In the genomic region with DNA sequence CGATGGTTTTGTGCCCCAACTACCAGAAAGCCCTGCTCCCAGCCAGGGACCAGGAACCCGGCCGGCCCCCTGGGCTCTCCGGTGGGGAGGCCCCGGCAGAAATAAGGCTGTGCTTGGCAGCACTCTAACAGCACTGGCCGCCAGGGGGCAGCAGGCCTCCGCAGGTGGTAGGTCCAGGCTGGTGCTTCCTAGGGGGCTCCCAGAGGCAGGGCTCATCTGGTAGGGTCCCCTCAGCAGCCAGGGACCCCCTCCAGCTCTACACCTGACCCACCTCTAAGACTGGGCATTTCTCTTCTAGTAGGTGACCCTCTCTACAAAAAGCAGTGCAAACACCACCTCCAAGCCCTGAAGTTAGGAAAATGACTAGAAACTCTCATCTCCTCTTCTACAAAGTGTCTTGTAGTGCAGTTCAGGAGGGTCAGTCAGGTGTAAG, we compare ENCODE assay signal across 1 cellular context.
TF ChIP-seq lines count a peak whose summit lies in the region.

No MANE protein-coding gene starts in this region.

TF ChIP-seq in GM12878, 131 proteins besides CTCF, POLR2A, EP300 and RAD21 (continued from another document and continues in another):
- TF ChIP-seq, protein P1, sequence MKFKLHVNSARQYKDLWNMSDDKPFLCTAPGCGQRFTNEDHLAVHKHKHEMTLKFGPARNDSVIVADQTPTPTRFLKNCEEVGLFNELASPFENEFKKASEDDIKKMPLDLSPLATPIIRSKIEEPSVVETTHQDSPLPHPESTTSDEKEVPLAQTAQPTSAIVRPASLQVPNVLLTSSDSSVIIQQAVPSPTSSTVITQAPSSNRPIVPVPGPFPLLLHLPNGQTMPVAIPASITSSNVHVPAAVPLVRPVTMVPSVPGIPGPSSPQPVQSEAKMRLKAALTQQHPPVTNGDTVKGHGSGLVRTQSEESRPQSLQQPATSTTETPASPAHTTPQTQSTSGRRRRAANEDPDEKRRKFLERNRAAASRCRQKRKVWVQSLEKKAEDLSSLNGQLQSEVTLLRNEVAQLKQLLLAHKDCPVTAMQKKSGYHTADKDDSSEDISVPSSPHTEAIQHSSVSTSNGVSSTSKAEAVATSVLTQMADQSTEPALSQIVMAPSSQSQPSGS (IDR thresholded peaks at IDR 0.05; ENCODE audit: low read length) = no peak
- TF ChIP-seq ZSCAN29 (IDR thresholded peaks at IDR 0.05) (0 out of 2 replicates have a peak, but pooled peaks have one; percentile 26), ATF7 (IDR thresholded peaks at IDR 0.05; ENCODE audit: low read depth) (no peak), EED (IDR thresholded peaks at IDR 0.05; ENCODE audit: low read depth) (peak; percentile 49; the same call in 1 of the 2 replicates), CBX3 (IDR thresholded peaks at IDR 0.05; ENCODE audit: borderline replicate concordance, low read depth) (no peak), E2F4 (IDR thresholded peaks at IDR 0.05; ENCODE audit: low read depth, low read length) (no peak), CHD4 (IDR thresholded peaks at IDR 0.05) (no peak), NBN (IDR thresholded peaks at IDR 0.05) (no peak), SP1 (IDR thresholded peaks at IDR 0.05; ENCODE audit: low read depth, low read length) (no peak), IKZF2 (IDR thresholded peaks at IDR 0.05) (no peak), ZBED1 (IDR thresholded peaks at IDR 0.05; ENCODE audit: borderline replicate concordance) (no peak), MYC (IDR thresholded peaks at IDR 0.05; ENCODE audit: insufficient read depth, insufficient read length, insufficient replicate concordance, low read length, severe bottlenecking) (no peak), HDGF (IDR thresholded peaks at IDR 0.05) (peak; percentile 48; the same call in 1 of the 2 replicates), TARDBP (IDR thresholded peaks at IDR 0.05; ENCODE audit: borderline replicate concordance) (no peak), PAX5 (IDR thresholded peaks at IDR 0.05; ENCODE audit: borderline replicate concordance, low read depth, low read length) (no peak; the same call in 1 of the 2 replicates), KDM1A (IDR thresholded peaks at IDR 0.05; ENCODE audit: borderline replicate concordance) (no peak), ZNF217 (IDR thresholded peaks at IDR 0.05) (no peak), EGR1 (IDR thresholded peaks at IDR 0.05; ENCODE audit: borderline replicate concordance in 1 of 2, low read depth in 2 of 2, low read length in 2 of 2) (no peak), ELK1 (IDR thresholded peaks at IDR 0.05; ENCODE audit: low read depth, low read length) (no peak), ZNF207 (IDR thresholded peaks at IDR 0.05; ENCODE audit: borderline replicate concordance) (no peak; the same call in 1 of the 2 replicates), STAT1 (conservative IDR thresholded peaks at IDR 0.05) (no peak), NR2C2 (IDR thresholded peaks at IDR 0.05; ENCODE audit: borderline replicate concordance, control insufficient read depth, insufficient read length, low read depth) (no peak), PML (IDR thresholded peaks at IDR 0.05; ENCODE audit: low read length) (no peak), SUZ12 (IDR thresholded peaks at IDR 0.05; ENCODE audit: unreplicated experiment) (no peak), SUPT20H (IDR thresholded peaks at IDR 0.05; ENCODE audit: borderline replicate concordance, control insufficient read depth, low read depth, low read length) (no peak), JUND (IDR thresholded peaks at IDR 0.05; ENCODE audit: low read depth, low read length) (no peak), PAX8 (IDR thresholded peaks at IDR 0.05) (no peak), KAT2A (conservative IDR thresholded peaks at IDR 0.05; ENCODE audit: control insufficient read depth, low read depth, low read length) (no peak)
- TF ChIP-seq, protein P2, sequence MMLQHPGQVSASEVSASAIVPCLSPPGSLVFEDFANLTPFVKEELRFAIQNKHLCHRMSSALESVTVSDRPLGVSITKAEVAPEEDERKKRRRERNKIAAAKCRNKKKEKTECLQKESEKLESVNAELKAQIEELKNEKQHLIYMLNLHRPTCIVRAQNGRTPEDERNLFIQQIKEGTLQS (IDR thresholded peaks at IDR 0.05; ENCODE audit: borderline replicate concordance, extremely low read depth, low read depth, low read length) = no peak
- TF ChIP-seq, protein P3, sequence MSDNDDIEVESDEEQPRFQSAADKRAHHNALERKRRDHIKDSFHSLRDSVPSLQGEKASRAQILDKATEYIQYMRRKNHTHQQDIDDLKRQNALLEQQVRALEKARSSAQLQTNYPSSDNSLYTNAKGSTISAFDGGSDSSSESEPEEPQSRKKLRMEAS (IDR thresholded peaks at IDR 0.05; ENCODE audit: low read depth, low read length) = no peak
- TF ChIP-seq, protein P4, sequence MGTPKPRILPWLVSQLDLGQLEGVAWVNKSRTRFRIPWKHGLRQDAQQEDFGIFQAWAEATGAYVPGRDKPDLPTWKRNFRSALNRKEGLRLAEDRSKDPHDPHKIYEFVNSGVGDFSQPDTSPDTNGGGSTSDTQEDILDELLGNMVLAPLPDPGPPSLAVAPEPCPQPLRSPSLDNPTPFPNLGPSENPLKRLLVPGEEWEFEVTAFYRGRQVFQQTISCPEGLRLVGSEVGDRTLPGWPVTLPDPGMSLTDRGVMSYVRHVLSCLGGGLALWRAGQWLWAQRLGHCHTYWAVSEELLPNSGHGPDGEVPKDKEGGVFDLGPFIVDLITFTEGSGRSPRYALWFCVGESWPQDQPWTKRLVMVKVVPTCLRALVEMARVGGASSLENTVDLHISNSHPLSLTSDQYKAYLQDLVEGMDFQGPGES (IDR thresholded peaks at IDR 0.05) = peak; percentile 21; the same call in 1 of the 2 replicates
- TF ChIP-seq, protein P5, sequence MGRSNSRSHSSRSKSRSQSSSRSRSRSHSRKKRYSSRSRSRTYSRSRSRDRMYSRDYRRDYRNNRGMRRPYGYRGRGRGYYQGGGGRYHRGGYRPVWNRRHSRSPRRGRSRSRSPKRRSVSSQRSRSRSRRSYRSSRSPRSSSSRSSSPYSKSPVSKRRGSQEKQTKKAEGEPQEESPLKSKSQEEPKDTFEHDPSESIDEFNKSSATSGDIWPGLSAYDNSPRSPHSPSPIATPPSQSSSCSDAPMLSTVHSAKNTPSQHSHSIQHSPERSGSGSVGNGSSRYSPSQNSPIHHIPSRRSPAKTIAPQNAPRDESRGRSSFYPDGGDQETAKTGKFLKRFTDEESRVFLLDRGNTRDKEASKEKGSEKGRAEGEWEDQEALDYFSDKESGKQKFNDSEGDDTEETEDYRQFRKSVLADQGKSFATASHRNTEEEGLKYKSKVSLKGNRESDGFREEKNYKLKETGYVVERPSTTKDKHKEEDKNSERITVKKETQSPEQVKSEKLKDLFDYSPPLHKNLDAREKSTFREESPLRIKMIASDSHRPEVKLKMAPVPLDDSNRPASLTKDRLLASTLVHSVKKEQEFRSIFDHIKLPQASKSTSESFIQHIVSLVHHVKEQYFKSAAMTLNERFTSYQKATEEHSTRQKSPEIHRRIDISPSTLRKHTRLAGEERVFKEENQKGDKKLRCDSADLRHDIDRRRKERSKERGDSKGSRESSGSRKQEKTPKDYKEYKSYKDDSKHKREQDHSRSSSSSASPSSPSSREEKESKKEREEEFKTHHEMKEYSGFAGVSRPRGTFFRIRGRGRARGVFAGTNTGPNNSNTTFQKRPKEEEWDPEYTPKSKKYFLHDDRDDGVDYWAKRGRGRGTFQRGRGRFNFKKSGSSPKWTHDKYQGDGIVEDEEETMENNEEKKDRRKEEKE (IDR thresholded peaks at IDR 0.05) = no peak
- TF ChIP-seq, protein P6, sequence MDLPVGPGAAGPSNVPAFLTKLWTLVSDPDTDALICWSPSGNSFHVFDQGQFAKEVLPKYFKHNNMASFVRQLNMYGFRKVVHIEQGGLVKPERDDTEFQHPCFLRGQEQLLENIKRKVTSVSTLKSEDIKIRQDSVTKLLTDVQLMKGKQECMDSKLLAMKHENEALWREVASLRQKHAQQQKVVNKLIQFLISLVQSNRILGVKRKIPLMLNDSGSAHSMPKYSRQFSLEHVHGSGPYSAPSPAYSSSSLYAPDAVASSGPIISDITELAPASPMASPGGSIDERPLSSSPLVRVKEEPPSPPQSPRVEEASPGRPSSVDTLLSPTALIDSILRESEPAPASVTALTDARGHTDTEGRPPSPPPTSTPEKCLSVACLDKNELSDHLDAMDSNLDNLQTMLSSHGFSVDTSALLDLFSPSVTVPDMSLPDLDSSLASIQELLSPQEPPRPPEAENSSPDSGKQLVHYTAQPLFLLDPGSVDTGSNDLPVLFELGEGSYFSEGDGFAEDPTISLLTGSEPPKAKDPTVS (IDR thresholded peaks at IDR 0.05; ENCODE audit: low read depth, low read length) = no peak
- TF ChIP-seq, protein P7, sequence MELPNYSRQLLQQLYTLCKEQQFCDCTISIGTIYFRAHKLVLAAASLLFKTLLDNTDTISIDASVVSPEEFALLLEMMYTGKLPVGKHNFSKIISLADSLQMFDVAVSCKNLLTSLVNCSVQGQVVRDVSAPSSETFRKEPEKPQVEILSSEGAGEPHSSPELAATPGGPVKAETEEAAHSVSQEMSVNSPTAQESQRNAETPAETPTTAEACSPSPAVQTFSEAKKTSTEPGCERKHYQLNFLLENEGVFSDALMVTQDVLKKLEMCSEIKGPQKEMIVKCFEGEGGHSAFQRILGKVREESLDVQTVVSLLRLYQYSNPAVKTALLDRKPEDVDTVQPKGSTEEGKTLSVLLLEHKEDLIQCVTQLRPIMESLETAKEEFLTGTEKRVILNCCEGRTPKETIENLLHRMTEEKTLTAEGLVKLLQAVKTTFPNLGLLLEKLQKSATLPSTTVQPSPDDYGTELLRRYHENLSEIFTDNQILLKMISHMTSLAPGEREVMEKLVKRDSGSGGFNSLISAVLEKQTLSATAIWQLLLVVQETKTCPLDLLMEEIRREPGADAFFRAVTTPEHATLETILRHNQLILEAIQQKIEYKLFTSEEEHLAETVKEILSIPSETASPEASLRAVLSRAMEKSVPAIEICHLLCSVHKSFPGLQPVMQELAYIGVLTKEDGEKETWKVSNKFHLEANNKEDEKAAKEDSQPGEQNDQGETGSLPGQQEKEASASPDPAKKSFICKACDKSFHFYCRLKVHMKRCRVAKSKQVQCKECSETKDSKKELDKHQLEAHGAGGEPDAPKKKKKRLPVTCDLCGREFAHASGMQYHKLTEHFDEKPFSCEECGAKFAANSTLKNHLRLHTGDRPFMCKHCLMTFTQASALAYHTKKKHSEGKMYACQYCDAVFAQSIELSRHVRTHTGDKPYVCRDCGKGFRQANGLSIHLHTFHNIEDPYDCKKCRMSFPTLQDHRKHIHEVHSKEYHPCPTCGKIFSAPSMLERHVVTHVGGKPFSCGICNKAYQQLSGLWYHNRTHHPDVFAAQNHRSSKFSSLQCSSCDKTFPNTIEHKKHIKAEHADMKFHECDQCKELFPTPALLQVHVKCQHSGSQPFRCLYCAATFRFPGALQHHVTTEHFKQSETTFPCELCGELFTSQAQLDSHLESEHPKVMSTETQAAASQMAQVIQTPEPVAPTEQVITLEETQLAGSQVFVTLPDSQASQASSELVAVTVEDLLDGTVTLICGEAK (IDR thresholded peaks at IDR 0.05; ENCODE audit: borderline replicate concordance) = no peak
- TF ChIP-seq, protein P8, sequence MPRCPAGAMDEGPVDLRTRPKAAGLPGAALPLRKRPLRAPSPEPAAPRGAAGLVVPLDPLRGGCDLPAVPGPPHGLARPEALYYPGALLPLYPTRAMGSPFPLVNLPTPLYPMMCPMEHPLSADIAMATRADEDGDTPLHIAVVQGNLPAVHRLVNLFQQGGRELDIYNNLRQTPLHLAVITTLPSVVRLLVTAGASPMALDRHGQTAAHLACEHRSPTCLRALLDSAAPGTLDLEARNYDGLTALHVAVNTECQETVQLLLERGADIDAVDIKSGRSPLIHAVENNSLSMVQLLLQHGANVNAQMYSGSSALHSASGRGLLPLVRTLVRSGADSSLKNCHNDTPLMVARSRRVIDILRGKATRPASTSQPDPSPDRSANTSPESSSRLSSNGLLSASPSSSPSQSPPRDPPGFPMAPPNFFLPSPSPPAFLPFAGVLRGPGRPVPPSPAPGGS (IDR thresholded peaks at IDR 0.05; ENCODE audit: borderline replicate concordance, insufficient read depth, low read depth, low read length, poor library complexity, severe bottlenecking) = no peak
- TF ChIP-seq, protein P9, sequence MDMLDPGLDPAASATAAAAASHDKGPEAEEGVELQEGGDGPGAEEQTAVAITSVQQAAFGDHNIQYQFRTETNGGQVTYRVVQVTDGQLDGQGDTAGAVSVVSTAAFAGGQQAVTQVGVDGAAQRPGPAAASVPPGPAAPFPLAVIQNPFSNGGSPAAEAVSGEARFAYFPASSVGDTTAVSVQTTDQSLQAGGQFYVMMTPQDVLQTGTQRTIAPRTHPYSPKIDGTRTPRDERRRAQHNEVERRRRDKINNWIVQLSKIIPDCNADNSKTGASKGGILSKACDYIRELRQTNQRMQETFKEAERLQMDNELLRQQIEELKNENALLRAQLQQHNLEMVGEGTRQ (IDR thresholded peaks at IDR 0.05; ENCODE audit: borderline replicate concordance, low read depth, low read length) = no peak
- TF ChIP-seq, protein P10, sequence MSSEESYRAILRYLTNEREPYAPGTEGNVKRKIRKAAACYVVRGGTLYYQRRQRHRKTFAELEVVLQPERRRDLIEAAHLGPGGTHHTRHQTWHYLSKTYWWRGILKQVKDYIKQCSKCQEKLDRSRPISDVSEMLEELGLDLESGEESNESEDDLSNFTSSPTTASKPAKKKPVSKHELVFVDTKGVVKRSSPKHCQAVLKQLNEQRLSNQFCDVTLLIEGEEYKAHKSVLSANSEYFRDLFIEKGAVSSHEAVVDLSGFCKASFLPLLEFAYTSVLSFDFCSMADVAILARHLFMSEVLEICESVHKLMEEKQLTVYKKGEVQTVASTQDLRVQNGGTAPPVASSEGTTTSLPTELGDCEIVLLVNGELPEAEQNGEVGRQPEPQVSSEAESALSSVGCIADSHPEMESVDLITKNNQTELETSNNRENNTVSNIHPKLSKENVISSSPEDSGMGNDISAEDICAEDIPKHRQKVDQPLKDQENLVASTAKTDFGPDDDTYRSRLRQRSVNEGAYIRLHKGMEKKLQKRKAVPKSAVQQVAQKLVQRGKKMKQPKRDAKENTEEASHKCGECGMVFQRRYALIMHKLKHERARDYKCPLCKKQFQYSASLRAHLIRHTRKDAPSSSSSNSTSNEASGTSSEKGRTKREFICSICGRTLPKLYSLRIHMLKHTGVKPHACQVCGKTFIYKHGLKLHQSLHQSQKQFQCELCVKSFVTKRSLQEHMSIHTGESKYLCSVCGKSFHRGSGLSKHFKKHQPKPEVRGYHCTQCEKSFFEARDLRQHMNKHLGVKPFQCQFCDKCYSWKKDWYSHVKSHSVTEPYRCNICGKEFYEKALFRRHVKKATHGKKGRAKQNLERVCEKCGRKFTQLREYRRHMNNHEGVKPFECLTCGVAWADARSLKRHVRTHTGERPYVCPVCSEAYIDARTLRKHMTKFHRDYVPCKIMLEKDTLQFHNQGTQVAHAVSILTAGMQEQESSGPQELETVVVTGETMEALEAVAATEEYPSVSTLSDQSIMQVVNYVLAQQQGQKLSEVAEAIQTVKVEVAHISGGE (CRISPR knock-in tag; IDR thresholded peaks at IDR 0.05) = no peak
